8 cellular contexts compared by ENCODE assay signal in genomic region chr1:109509176-109510134, GRCh38. TPM values are rescaled to one million over a fixed set of nuclear protein-coding genes. Genes with fewer than 3 reads are reported as not detected.
DNase-seq lines count a peak whose midpoint lies in the region; ATAC-seq and TF ChIP-seq lines count a peak whose summit lies in the region.

TSS of gene AMIGO1 (minus strand) at chr1:109509727. CDS start at chr1:109508912, 815 bp downstream.

- peak; percentile 42 for ATAC-seq in GM18858 (IDR thresholded peaks at IDR 0.05; ENCODE audit: unreplicated experiment)
- peak; percentile 74 for ATAC-seq in WTC11
- no peak for ATAC-seq in HG03045 (IDR thresholded peaks at IDR 0.05; ENCODE audit: unreplicated experiment)

- DNase-seq in A673 (ENCODE audit: low spot score) (peak; percentile 75), LoVo (ENCODE audit: low spot score) (peak; percentile 74), WTC11 (ENCODE audit: low spot score) (peak; percentile 70), cardiac fibroblast (ENCODE audit: low read depth in 2 of 2) (peak; percentile 19 to 46), kidney tubule cell (ENCODE audit: low spot score) (peak; percentile 48)
- DNase-seq in stimulated activated CD4-positive, alpha-beta T cell treated with anti-CD3 and anti-CD28 coated beads, Interleukin-2, amount 100 ng/mL, for 24 hours, result peak; percentile 72 to 79

- CTCF ChIA-PET in A673 (lab: Charles Lee) (no interaction called here), WTC11 (lab: Charles Lee) (interaction anchor here (0.6 to 7.6 kb wide), 11 partner anchors 11 to 475 kb away, joined by 3 to 128 read pairs (median 8); partner anchors contain the start of genes AHCYL1, ATXN7L2 and CYB561D1)

- H3K4me3 Mint-ChIP-seq in WTC11, result peak within 1 kb of the TSS; percentile 89

- no peaks in the 10 kb centered on the region for H3K36me3 ChIP-seq in A673 (ENCODE audit: insufficient read depth, low read length, poor library complexity, severe bottlenecking)

- no peak within 1 kb of the TSS for H3K27ac Mint-ChIP-seq in WTC11

- peaks cover 54% of the 10 kb centered on the region for H3K27me3 Mint-ChIP-seq in WTC11 (ENCODE audit: low read depth)

- H3K4me3 ChIP-seq in A673 (ENCODE audit: low read depth, low read length, poor library complexity, severe bottlenecking), result peak within 1 kb of the TSS; percentile 57
- peak within 1 kb of the TSS; percentile 65 to 68 for H3K4me3 ChIP-seq in cardiac fibroblast (replicated peaks in 1 of 2; ENCODE audit: low read depth in 2 of 2, low read length in 2 of 2)

- POLR2A ChIA-PET in A673 (lab: Charles Lee; ENCODE audit: low non-redundant PET), result no interaction called here
- POLR2A ChIA-PET in WTC11 (lab: Charles Lee), result interaction anchor here (0.7 to 1.3 kb wide), 5 partner anchors 17 to 154 kb away, joined by 3 to 5 read pairs (median 3); no protein-coding TSS in a partner anchor

- intact Hi-C loops in A673 (cut with micrococcal nuclease; ENCODE audit: unreplicated experiment), result no loop called here

- no peaks in the 10 kb centered on the region for H3K27me3 ChIP-seq in A673 (replicated peaks; ENCODE audit: insufficient read depth, low read depth, low read length, poor library complexity)

- TF ChIP-seq CTCF in A673 (conservative IDR thresholded peaks at IDR 0.05; ENCODE audit: low read depth, low read length), result no peak
- no peak for TF ChIP-seq CTCF in WTC11 (IDR thresholded peaks at IDR 0.05)
- TF ChIP-seq CTCF in cardiac fibroblast (IDR thresholded peaks at IDR 0.05; ENCODE audit: low read depth, low read length), result no peak

- H3K4me1 Mint-ChIP-seq in WTC11, result peaks cover 16% of the 10 kb centered on the region

- no peaks in the 10 kb centered on the region for H3K9me3 ChIP-seq in A673 (ENCODE audit: low read depth, low read length, poor library complexity, severe bottlenecking)

- H3K36me3 Mint-ChIP-seq in WTC11, result no peaks in the 10 kb centered on the region

- no TSS peak for BruUV-seq in A673 (replicated peaks; lab: Mats Ljungman, UMichigan)

- no peak within 1 kb of the TSS for H3K27ac ChIP-seq in A673 (ENCODE audit: low read depth, low read length, poor library complexity, severe bottlenecking)

- H3K9me3 Mint-ChIP-seq in WTC11, result no peaks in the 10 kb centered on the region

- H3K4me1 ChIP-seq in A673 (ENCODE audit: insufficient read depth, low read length, poor library complexity, severe bottlenecking), result peaks cover 7% of the 10 kb centered on the region

TF ChIP-seq in WTC11, 78 proteins besides CTCF, POLR2A, EP300 and RAD21:
- TF ChIP-seq TCF7 (CRISPR knock-in tag; IDR thresholded peaks at IDR 0.05; ENCODE audit: low read depth), result peak; percentile 67; the same call in 1 of the 2 replicates
- TF ChIP-seq ZBTB21 (CRISPR knock-in tag; IDR thresholded peaks at IDR 0.05; ENCODE audit: borderline replicate concordance), result no peak
- peak; percentile 62; the same call in 1 of the 2 replicates for TF ChIP-seq CREM (CRISPR knock-in tag; IDR thresholded peaks at IDR 0.05)
- no peak for TF ChIP-seq TEAD4 (CRISPR knock-in tag; IDR thresholded peaks at IDR 0.05)
- TF ChIP-seq, protein P1, sequence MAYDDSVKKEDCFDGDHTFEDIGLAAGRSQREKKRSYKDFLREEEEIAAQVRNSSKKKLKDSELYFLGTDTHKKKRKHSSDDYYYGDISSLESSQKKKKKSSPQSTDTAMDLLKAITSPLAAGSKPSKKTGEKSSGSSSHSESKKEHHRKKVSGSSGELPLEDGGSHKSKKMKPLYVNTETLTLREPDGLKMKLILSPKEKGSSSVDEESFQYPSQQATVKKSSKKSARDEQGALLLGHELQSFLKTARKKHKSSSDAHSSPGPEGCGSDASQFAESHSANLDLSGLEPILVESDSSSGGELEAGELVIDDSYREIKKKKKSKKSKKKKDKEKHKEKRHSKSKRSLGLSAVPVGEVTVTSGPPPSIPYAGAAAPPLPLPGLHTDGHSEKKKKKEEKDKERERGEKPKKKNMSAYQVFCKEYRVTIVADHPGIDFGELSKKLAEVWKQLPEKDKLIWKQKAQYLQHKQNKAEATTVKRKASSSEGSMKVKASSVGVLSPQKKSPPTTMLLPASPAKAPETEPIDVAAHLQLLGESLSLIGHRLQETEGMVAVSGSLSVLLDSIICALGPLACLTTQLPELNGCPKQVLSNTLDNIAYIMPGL (CRISPR knock-in tag; IDR thresholded peaks at IDR 0.05), result peak; percentile 67; the same call in 1 of the 2 replicates
- peak; percentile 30; the same call in 1 of the 2 replicates for TF ChIP-seq FOXP1 (CRISPR knock-in tag; IDR thresholded peaks at IDR 0.05; ENCODE audit: borderline replicate concordance)
- TF ChIP-seq, protein P2, sequence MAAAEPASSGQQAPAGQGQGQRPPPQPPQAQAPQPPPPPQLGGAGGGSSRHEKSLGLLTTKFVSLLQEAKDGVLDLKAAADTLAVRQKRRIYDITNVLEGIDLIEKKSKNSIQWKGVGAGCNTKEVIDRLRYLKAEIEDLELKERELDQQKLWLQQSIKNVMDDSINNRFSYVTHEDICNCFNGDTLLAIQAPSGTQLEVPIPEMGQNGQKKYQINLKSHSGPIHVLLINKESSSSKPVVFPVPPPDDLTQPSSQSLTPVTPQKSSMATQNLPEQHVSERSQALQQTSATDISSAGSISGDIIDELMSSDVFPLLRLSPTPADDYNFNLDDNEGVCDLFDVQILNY (CRISPR knock-in tag; IDR thresholded peaks at IDR 0.05), result 0 out of 2 replicates have a peak, but pooled peaks have one; percentile 30
- no peak for TF ChIP-seq FOXJ3 (CRISPR knock-in tag; IDR thresholded peaks at IDR 0.05; ENCODE audit: borderline replicate concordance)
- peak; percentile 51; the same call in 1 of the 2 replicates for TF ChIP-seq SP1 (CRISPR knock-in tag; conservative IDR thresholded peaks at IDR 0.05)
- TF ChIP-seq, protein P3, sequence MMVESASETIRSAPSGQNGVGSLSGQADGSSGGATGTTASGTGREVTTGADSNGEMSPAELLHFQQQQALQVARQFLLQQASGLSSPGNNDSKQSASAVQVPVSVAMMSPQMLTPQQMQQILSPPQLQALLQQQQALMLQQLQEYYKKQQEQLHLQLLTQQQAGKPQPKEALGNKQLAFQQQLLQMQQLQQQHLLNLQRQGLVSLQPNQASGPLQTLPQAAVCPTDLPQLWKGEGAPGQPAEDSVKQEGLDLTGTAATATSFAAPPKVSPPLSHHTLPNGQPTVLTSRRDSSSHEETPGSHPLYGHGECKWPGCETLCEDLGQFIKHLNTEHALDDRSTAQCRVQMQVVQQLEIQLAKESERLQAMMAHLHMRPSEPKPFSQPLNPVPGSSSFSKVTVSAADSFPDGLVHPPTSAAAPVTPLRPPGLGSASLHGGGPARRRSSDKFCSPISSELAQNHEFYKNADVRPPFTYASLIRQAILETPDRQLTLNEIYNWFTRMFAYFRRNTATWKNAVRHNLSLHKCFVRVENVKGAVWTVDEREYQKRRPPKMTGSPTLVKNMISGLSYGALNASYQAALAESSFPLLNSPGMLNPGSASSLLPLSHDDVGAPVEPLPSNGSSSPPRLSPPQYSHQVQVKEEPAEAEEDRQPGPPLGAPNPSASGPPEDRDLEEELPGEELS (CRISPR knock-in tag; IDR thresholded peaks at IDR 0.05), result peak; percentile 44; the same call in 1 of the 2 replicates

RNA-seq across cellular contexts. Expression of gene AMIGO1, which starts in this region (rescaled TPM):
- total RNA-seq in A673 (2021), result 1.8 and 2.3 TPM in 2 replicates
- total RNA-seq in WTC11 (2021), result 2.4 to 3.0 TPM (median 3.0 TPM) in 3 replicates
